27 cellular contexts compared by ENCODE assay signal in the genomic region with DNA sequence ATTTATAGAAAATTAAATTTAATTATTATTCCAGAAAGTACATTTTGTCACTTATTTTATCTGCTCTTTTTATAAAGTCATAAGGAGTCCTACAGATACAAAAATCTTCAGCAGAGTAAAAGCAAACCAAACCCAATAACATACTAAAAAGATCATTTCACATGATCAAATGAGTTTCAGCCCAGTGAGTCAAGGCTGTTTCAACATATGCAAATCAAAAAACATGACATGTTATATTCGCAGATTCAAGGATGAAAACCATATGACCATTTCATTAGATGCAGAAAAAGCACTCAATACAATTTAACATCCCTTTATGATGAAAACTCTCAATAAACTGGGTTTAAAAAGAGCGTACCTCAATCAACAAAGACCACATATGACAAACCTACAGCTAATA.
"Had no signal": no experiment of that assay in that cellular context is flagged by ENCODE, and none has a peak within 500 bp of the region (broad histone marks: within the 10 kb centered on the region; RNA-seq: fewer than 3 reads in every experiment).

No MANE protein-coding gene starts in this region.

- H3K36me3 ChIP-seq: adrenal gland, cardiac muscle cell, left lung, lower lobe of right lung, right atrium auricular region, spleen, transverse colon had no signal

- H3K9me3 ChIP-seq: adrenal gland, body of pancreas, left lung, lower lobe of right lung, right atrium auricular region, testis, transverse colon had no signal

- H3K4me1 ChIP-seq: adrenal gland, body of pancreas, left lung, lower lobe of right lung, right atrium auricular region, spleen, testis, transverse colon had no signal

- H3K27me3 ChIP-seq: adrenal gland, body of pancreas, cardiac muscle cell, left lung, right atrium auricular region, spleen, testis, transverse colon had no signal

- ATAC-seq: body of pancreas; esophagus mucosa; left lung; lower lobe of right lung; naive thymus-derived CD8-positive, alpha-beta T cell; stimulated activated naive CD8-positive, alpha-beta T cell treated with anti-CD3 and anti-CD28 coated beads, Interleukin-15, Interleukin-2, amounts not matched to agents 100 U/mL and 50 U/mL, for 24 hours had no signal

- H3K4me3 ChIP-seq: adrenal gland, body of pancreas, cardiac muscle cell, coronary artery, left lung, lower lobe of right lung, right atrium auricular region, spleen, testis, transverse colon had no signal

- H3K27ac ChIP-seq: adrenal gland, body of pancreas, cardiac muscle cell, coronary artery, left lung, lower lobe of right lung, right atrium auricular region, spleen, testis, transverse colon had no signal

- DNase-seq: activated CD4-positive, alpha-beta memory T cell treated with anti-CD3 and anti-CD28 coated beads for 36 hours; activated CD4-positive, alpha-beta T cell treated with anti-CD3 and anti-CD28 coated beads, Interleukin-2, amount 10 ng/mL, durations not matched to agents 24 days and 14 days; activated CD4-positive, CD25-positive, alpha-beta regulatory T cell treated with anti-CD3 and anti-CD28 coated beads, Interleukin-2, amount 50 U/mL, for 72 hours; activated CD8-positive, alpha-beta memory T cell treated with anti-CD3 and anti-CD28 coated beads, Interleukin-2, amount 50 U/mL, for 4 hours; activated effector memory CD4-positive, alpha-beta T cell treated with anti-CD3 and anti-CD28 coated beads, Interleukin-2, amount 50 U/mL, for 16 hours; activated naive CD4-positive, alpha-beta T cell treated with anti-CD3 and anti-CD28 coated beads for 36 hours; activated naive CD8-positive, alpha-beta T cell treated with anti-CD3 and anti-CD28 coated beads for 36 hours; activated T-cell treated with anti-CD3 and anti-CD28 coated beads, Interleukin-2, amount 50 U/mL, for 1 hour; adrenal gland; aorta; body of pancreas; cerebellar nuclear complex; foreskin melanocyte; left lung; lower lobe of right lung; mesenchymal stem cell; naive thymus-derived CD8-positive, alpha-beta T cell; occipital lobe; spleen; stimulated activated naive CD8-positive, alpha-beta T cell treated with anti-CD3 and anti-CD28 coated beads, Interleukin-15, Interleukin-2, amounts not matched to agents 100 U/mL and 50 U/mL, for 24 hours; T1000; testis; transverse colon had no signal
